ENCODE assay signal across 20 cellular contexts in the genomic region with DNA sequence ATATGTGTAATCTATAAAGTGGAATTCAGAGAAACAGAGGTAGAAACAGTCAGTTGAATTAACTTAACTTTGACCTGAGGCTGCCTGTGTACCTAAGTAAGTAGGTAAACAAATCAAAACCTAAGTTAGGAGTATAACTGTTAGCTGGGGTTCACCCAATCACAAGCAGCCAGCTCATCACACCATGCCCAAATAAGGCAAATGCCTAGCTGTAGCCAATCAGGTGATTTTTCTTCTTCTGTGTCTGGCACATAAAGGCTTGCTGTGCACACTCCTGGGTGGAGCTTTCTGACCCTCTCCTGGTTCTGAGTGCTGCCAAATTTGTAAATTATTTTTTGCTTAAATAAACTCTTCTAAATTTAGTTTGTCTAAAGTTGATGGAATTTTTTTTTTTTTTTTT. TPM values are rescaled to one million over a fixed set of nuclear protein-coding genes. Genes with fewer than 3 reads are reported as not detected.
DNase-seq lines count a peak whose midpoint lies in the region; ATAC-seq and TF ChIP-seq lines count a peak whose summit lies in the region.
"Had no signal": no experiment of that assay in that cellular context is flagged by ENCODE, and none has a peak within 500 bp of the region (broad histone marks: within the 10 kb centered on the region; RNA-seq: fewer than 3 reads in every experiment).

No MANE protein-coding gene starts in this region.

- H3K9ac ChIP-seq in PC-3 (ENCODE audit: low read length), result no peak overlapping the region
- H3K9ac ChIP-seq: GM23248 had no signal

- no peaks in the 10 kb centered on the region for H3K36me3 Mint-ChIP-seq in activated T-helper 17 cell treated with anti-CD3 and anti-CD28 coated beads, Interleukin-2, amount 50 U/mL, for 72 hours (ENCODE audit: low read depth)
- H3K36me3 Mint-ChIP-seq: CD14-positive monocyte, T-cell had no signal

- H3K9me3 ChIP-seq in PC-3 (ENCODE audit: low read length), result no peaks in the 10 kb centered on the region
- no peaks in the 10 kb centered on the region for H3K9me3 ChIP-seq in upper lobe of right lung

- POLR2A ChIA-PET in PC-3 (lab: Charles Lee; ENCODE audit: unreplicated experiment), result no interaction called here

- no peaks in the 10 kb centered on the region for H3K4me1 Mint-ChIP-seq in activated T-helper 17 cell treated with anti-CD3 and anti-CD28 coated beads, Interleukin-2, amount 50 U/mL, for 72 hours
- H3K4me1 Mint-ChIP-seq: B cell, T-cell had no signal

- TF ChIP-seq CTCF in PC-3 (conservative IDR thresholded peaks at IDR 0.05; ENCODE audit: low read depth, low read length) (no peak), fibroblast of mammary gland (conservative IDR thresholded peaks at IDR 0.05; ENCODE audit: control insufficient read depth, insufficient read depth, low read depth, low read length) (no peak), upper lobe of right lung (IDR thresholded peaks at IDR 0.05) (no peak)

- H3K27ac Mint-ChIP-seq in activated T-helper 17 cell treated with anti-CD3 and anti-CD28 coated beads, Interleukin-2, amount 50 U/mL, for 72 hours, result no peak overlapping the region
- H3K27ac Mint-ChIP-seq: B cell, CD14-positive monocyte, T-cell had no signal

- H3K27me3 ChIP-seq in PC-3 (ENCODE audit: low read length) (no peaks in the 10 kb centered on the region), upper lobe of right lung (no peaks in the 10 kb centered on the region)

- no peak overlapping the region for H2AFZ ChIP-seq in PC-3 (ENCODE audit: low read length)
- H2AFZ ChIP-seq: GM23248 had no signal

- no peak overlapping the region for H3K4me2 ChIP-seq in PC-3 (ENCODE audit: low read length)

- H3F3A ChIP-seq in PC-3 (ENCODE audit: low read length, unreplicated experiment), result no peaks in the 10 kb centered on the region

- ATAC-seq in PC-3, result no peak
- no peak for ATAC-seq in upper lobe of right lung
- no peak for ATAC-seq in activated T-helper 17 cell treated with anti-CD3 and anti-CD28 coated beads, Interleukin-2, amount 50 U/mL, for 72 hours (replicated peaks)
- ATAC-seq: SK-N-SH treated with all-trans-retinoic acid at 6 μM for 48 hours, T-cell had no signal

- H3K4me1 ChIP-seq in PC-3 (ENCODE audit: insufficient read depth, low read length) (no peaks in the 10 kb centered on the region), upper lobe of right lung (no peaks in the 10 kb centered on the region)

- no peak overlapping the region for H3K4me3 Mint-ChIP-seq in activated T-helper 17 cell treated with anti-CD3 and anti-CD28 coated beads, Interleukin-2, amount 50 U/mL, for 72 hours
- H3K4me3 Mint-ChIP-seq: B cell, CD14-positive monocyte, T-cell had no signal

- intact Hi-C loops in PC-3 (cut with micrococcal nuclease), result no loop called here
- intact Hi-C loops in upper lobe of right lung (cut with DNase I), result no loop called here

- H4K20me1 ChIP-seq in PC-3 (ENCODE audit: low read length), result no peaks in the 10 kb centered on the region

- H3K27ac ChIP-seq in PC-3 (ENCODE audit: low read length), result no peak overlapping the region
- no peak overlapping the region for H3K27ac ChIP-seq in upper lobe of right lung
- H3K27ac ChIP-seq: GM23248 had no signal

- no peak overlapping the region for H3K4me3 ChIP-seq in PC-3 (ENCODE audit: low read length)
- H3K4me3 ChIP-seq in fibroblast of mammary gland (ENCODE audit: control insufficient read depth, low read depth, low read length), result no peak overlapping the region
- H3K4me3 ChIP-seq in upper lobe of right lung, result no peak overlapping the region
- H3K4me3 ChIP-seq: GM23248 had no signal

- DNase-seq in NCI-H748 (lab: John Stamatoyannopoulos, UW; ENCODE audit: unreplicated experiment), result peak; percentile 17
- no peak for DNase-seq in NCI-H748 treated with DMSO at 0.1 percent for 48 hours (lab: John Stamatoyannopoulos, UW)
- DNase-seq in HCEC 1CT, result peak; percentile 3
- peak; percentile 43 for DNase-seq in PC-3
- DNase-seq in fibroblast of mammary gland (ENCODE audit: low read depth), result peak; percentile 17
- DNase-seq in activated CD8-positive, alpha-beta memory T cell treated with anti-CD3 and anti-CD28 coated beads, Interleukin-2, amount 50 U/mL, for 48 hours, result no peak
- no peak for DNase-seq in upper lobe of right lung
- DNase-seq: DND-41, GM23248, NCI-H1092 treated with DMSO at 0.1 percent for 48 hours, NCI-H1436 treated with DMSO at 0.1 percent for 48 hours, NCI-H1930, NCI-H774, RPMI8226, SHP77 treated with DMSO at 0.1 percent for 48 hours, T-cell had no signal

- H3K27me3 Mint-ChIP-seq in activated T-helper 17 cell treated with anti-CD3 and anti-CD28 coated beads, Interleukin-2, amount 50 U/mL, for 72 hours, result no peaks in the 10 kb centered on the region
- H3K27me3 Mint-ChIP-seq: B cell had no signal

- BruUV-seq in PC-3 (replicated peaks; lab: Mats Ljungman, UMichigan), result no TSS peak

- H3K36me3 ChIP-seq in PC-3 (ENCODE audit: low read depth, low read length), result no peaks in the 10 kb centered on the region
- H3K36me3 ChIP-seq in upper lobe of right lung, result no peaks in the 10 kb centered on the region

- H3K79me2 ChIP-seq in PC-3 (ENCODE audit: low read length), result no peaks in the 10 kb centered on the region

- CTCF ChIA-PET in PC-3 (lab: Charles Lee), result no interaction called here

- H3K9me3 Mint-ChIP-seq in activated T-helper 17 cell treated with anti-CD3 and anti-CD28 coated beads, Interleukin-2, amount 50 U/mL, for 72 hours, result peaks cover 13% of the 10 kb centered on the region

- H3K9me2 ChIP-seq in PC-3 (replicated peaks; ENCODE audit: low read length), result no peaks in the 10 kb centered on the region

RNA-seq across cellular contexts. Expression of a gene that starts 54.7 kb away (rescaled TPM):
- 17.9 and 24.8 TPM in 2 replicates for total RNA-seq in PC-3 (2014; rRNA removed)
- total RNA-seq in upper lobe of right lung, result 11.5 TPM
- 10 to 100 TPM; 12.4 to 16.1 TPM for total RNA-seq in activated T-helper 17 cell treated with anti-CD3 and anti-CD28 coated beads, Interleukin-2, amount 50 U/mL, for 72 hours

RNA-seq across cellular contexts. Expression of a gene that starts 58.8 kb away (rescaled TPM):
- 48.1 and 56.0 TPM in 2 replicates for total RNA-seq in PC-3 (2014; rRNA removed)
- 48.1 TPM for total RNA-seq in upper lobe of right lung
- total RNA-seq in activated T-helper 17 cell treated with anti-CD3 and anti-CD28 coated beads, Interleukin-2, amount 50 U/mL, for 72 hours, result 10 to 100 TPM; 37.6 to 67.0 TPM

Comparison
In these comparisons a context has a peak if more than half of its experiments do, and no peak if none do; other contexts are left out.
1. DNase-seq: peak in NCI-H748 (single experiment), HCEC 1CT (single experiment), PC-3 (single experiment) and fibroblast of mammary gland (single experiment); none in NCI-H748 treated with DMSO at 0.1 percent for 48 hours (single experiment), activated CD8-positive, alpha-beta memory T cell treated with anti-CD3 and anti-CD28 coated beads, Interleukin-2, amount 50 U/mL, for 48 hours (single experiment) and upper lobe of right lung (single experiment).